In the genomic region with DNA sequence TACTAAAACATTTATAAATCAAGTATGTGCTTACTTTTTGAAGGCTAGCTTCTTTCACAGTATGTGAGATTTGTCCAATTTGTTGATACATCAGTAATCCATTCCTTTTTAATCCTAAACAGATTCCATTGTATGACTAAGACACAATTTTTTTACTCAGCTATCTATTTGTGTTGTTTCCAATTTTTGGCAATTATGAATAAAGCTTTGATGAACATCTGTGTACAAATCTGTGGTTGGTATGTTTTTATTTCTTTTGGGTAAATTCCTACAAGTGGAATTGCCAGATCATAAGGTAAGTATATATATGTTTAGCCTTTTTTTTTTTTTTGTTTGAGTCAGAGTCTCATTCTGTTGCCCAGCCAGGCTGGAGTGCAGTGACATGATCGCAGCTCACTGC, we compare ENCODE assay signal across 20 cellular contexts. TPM values are rescaled to one million over a fixed set of nuclear protein-coding genes. Genes with fewer than 3 reads are reported as not detected.
A peak's percentile ranks its signal among the peaks of the same experiment; 100 is the strongest.
DNase-seq lines count a peak whose midpoint lies in the region; FAIRE-seq and TF ChIP-seq lines count a peak whose summit lies in the region.
"Had no signal": no experiment of that assay in that cellular context is flagged by ENCODE, and none has a peak within 500 bp of the region (broad histone marks: within the 10 kb centered on the region; RNA-seq: fewer than 3 reads in every experiment).

No MANE protein-coding gene starts in this region.

- no peaks in the 10 kb centered on the region for H3K79me2 ChIP-seq in astrocyte (ENCODE audit: insufficient read depth, low read length)

- H3K4me2 ChIP-seq in astrocyte (ENCODE audit: low read length), result no peak overlapping the region
- H3K4me2 ChIP-seq: A549, BLaER1, GM23338 had no signal

- H3K27me3 ChIP-seq in astrocyte (ENCODE audit: insufficient read depth, low read length) (no peaks in the 10 kb centered on the region), breast epithelium (no peaks in the 10 kb centered on the region)
- H3K27me3 ChIP-seq: BLaER1 had no signal

- H3K27me3 Mint-ChIP-seq in astrocyte (ENCODE audit: low read depth, unreplicated experiment), result no peaks in the 10 kb centered on the region

- H3K27ac Mint-ChIP-seq in astrocyte (ENCODE audit: unreplicated experiment), result no peak overlapping the region
- H3K27ac Mint-ChIP-seq: CD14-positive monocyte; CD4-positive, alpha-beta memory T cell; GM23338; HFFc6 had no signal

- no peak for FAIRE-seq in astrocyte (lab: Jason Lieb, UNC)
- FAIRE-seq: A549, G401.6, GM12891, H54, HepG2 had no signal

- H3K9me3 Mint-ChIP-seq in astrocyte (ENCODE audit: unreplicated experiment), result peaks cover 2% of the 10 kb centered on the region
- H3K9me3 Mint-ChIP-seq: HFFc6 had no signal

- no peaks in the 10 kb centered on the region for H4K20me1 ChIP-seq in astrocyte (ENCODE audit: insufficient read depth, low read length)
- H4K20me1 ChIP-seq: BLaER1 had no signal

- no peaks in the 10 kb centered on the region for H3K9me3 ChIP-seq in astrocyte (ENCODE audit: insufficient read depth, low read depth, low read length)
- H3K9me3 ChIP-seq in breast epithelium, result no peaks in the 10 kb centered on the region
- H3K9me3 ChIP-seq: A549, BLaER1 had no signal

- H3K36me3 Mint-ChIP-seq in astrocyte (ENCODE audit: low read depth, unreplicated experiment), result no peaks in the 10 kb centered on the region
- H3K36me3 Mint-ChIP-seq: CD14-positive monocyte; CD4-positive, alpha-beta memory T cell had no signal

- H3K27ac ChIP-seq in astrocyte (ENCODE audit: low read depth, low read length), result no peak overlapping the region
- H3K27ac ChIP-seq in breast epithelium, result no peak overlapping the region
- H3K27ac ChIP-seq: 22Rv1, A549, BLaER1 had no signal

- no peak for TF ChIP-seq CTCF in AG10803 (conservative IDR thresholded peaks at IDR 0.05; ENCODE audit: low read length)
- TF ChIP-seq CTCF in astrocyte (IDR thresholded peaks at IDR 0.05; ENCODE audit: insufficient read depth, low read depth, low read length), result no peak
- no peak for TF ChIP-seq CTCF in fibroblast of the aortic adventitia (IDR thresholded peaks at IDR 0.05; ENCODE audit: insufficient read depth, low read length)
- no peak for TF ChIP-seq CTCF in breast epithelium (IDR thresholded peaks at IDR 0.05)

- no peaks in the 10 kb centered on the region for H3K36me3 ChIP-seq in astrocyte (ENCODE audit: insufficient read depth, low read length)
- peaks cover 6% of the 10 kb centered on the region for H3K36me3 ChIP-seq in breast epithelium
- H3K36me3 ChIP-seq: BLaER1 had no signal

- no peak overlapping the region for H2AFZ ChIP-seq in astrocyte (ENCODE audit: low read depth, low read length)
- H2AFZ ChIP-seq: GM23338 had no signal

- H3K4me1 ChIP-seq in astrocyte (ENCODE audit: insufficient read depth, low read length), result no peaks in the 10 kb centered on the region
- H3K4me1 ChIP-seq in breast epithelium, result no peaks in the 10 kb centered on the region
- H3K4me1 ChIP-seq: A549, BLaER1 had no signal

- no peaks in the 10 kb centered on the region for H3K4me1 Mint-ChIP-seq in astrocyte (ENCODE audit: low read depth, unreplicated experiment)
- H3K4me1 Mint-ChIP-seq: CD14-positive monocyte; CD4-positive, alpha-beta memory T cell; GM23338 had no signal

- no peak overlapping the region for H3K4me3 Mint-ChIP-seq in astrocyte (ENCODE audit: unreplicated experiment)
- H3K4me3 Mint-ChIP-seq: CD14-positive monocyte; CD4-positive, alpha-beta memory T cell; GM23338; HFFc6 had no signal

- peak; percentile 54 for DNase-seq in AG10803 (ENCODE audit: low read depth)
- DNase-seq in HS-5 (ENCODE audit: low read depth), result peak; percentile 26
- peak; percentile 16 for DNase-seq in astrocyte (ENCODE audit: low read depth)
- DNase-seq in fibroblast of the aortic adventitia (ENCODE audit: low read depth), result peak; percentile 34
- DNase-seq in breast epithelium (ENCODE audit: low spot score in 2 of 2), result no peak
- no peak for DNase-seq in UCSD-AML1 (lab: John Stamatoyannopoulos, UW; ENCODE audit: unreplicated experiment)
- no peak for DNase-seq in activated T-cell treated with anti-CD3 and anti-CD28 coated beads, Interleukin-2, amount 50 U/mL, for 48 hours
- DNase-seq: CD4-positive, alpha-beta memory T cell; DMS153; DMS79 treated with DMSO at 0.1 percent for 48 hours; HFFc6 had no signal

- TF ChIP-seq POLR2A in breast epithelium (IDR thresholded peaks at IDR 0.05), result no peak

- H3K9ac ChIP-seq in astrocyte (ENCODE audit: low read length), result no peak overlapping the region
- H3K9ac ChIP-seq: BLaER1 had no signal

- intact Hi-C loops in breast epithelium (cut with DNase I; ENCODE audit: low total_unique reads), result no loop called here

- H3K4me3 ChIP-seq in AG10803 (ENCODE audit: low read length) (no peak overlapping the region), astrocyte (ENCODE audit: insufficient read depth, low read depth, low read length) (no peak overlapping the region), fibroblast of the aortic adventitia (ENCODE audit: low read depth, low read length) (no peak overlapping the region), breast epithelium (no peak overlapping the region)
- H3K4me3 ChIP-seq: A549, BLaER1, GM23338 had no signal

RNA-seq across cellular contexts. Expression of a gene that starts 56.2 kb away (rescaled TPM):
- total RNA-seq in astrocyte (9.3 and 9.4 TPM in 2 replicates), fibroblast of the aortic adventitia (ENCODE audit: low replicate concordance) (27.4 and 152 TPM in 2 replicates), breast epithelium (10 to 100 TPM in 1 of 3 donors, 1 to 10 TPM in 1, under 1 TPM in 1; under 0.01 to 20.9 (median 8.8) TPM)
- total RNA-seq: CD4-positive, alpha-beta memory T cell; HepG2 had no signal

Comparison
In these comparisons a context has a peak if more than half of its experiments do, and no peak if none do; other contexts are left out.
1. DNase-seq: peak in AG10803 (single experiment), HS-5 (single experiment), astrocyte (single experiment) and fibroblast of the aortic adventitia (single experiment); none in breast epithelium (0 of 2), UCSD-AML1 (single experiment) and activated T-cell treated with anti-CD3 and anti-CD28 coated beads, Interleukin-2, amount 50 U/mL, for 48 hours (0 of 2).